In the genomic region with DNA sequence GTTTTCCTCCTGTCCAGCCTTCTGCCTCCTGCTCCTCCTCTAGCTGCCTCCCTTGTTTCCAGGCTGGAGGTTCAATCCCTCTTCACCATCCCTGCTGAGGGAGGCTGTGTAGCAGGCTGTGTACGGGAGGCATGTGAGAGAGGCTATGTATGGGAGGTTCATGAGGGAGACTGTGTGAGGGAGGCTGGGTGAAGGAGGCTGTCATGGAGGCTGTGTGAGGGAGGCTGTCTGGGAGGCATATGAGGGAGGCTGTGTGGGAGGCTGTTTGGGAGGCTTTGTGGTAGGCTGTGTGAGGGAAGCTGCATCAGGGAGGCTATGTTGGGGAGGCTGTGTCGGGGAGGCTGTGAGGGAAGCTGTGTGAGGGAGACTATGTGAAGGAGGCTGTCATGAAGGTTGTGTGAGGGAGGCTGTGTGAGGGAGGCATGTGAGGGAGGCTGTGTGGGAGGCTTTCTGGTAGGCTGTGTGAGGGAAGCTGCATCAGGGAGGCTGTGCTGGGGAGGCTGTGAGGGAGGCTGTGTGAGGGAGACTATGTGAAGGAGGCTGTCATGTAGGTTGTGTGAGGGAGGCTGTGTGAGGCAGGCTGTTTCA, we compare ENCODE assay signal across 19 cellular contexts.
"Had no signal": no experiment of that assay in that cellular context is flagged by ENCODE, and none has a peak within 500 bp of the region (broad histone marks: within the 10 kb centered on the region; RNA-seq: fewer than 3 reads in every experiment).

No MANE protein-coding gene starts in this region.

- H3K36me3 Mint-ChIP-seq: activated naive CD4-positive, alpha-beta T cell treated with anti-CD3 and anti-CD28 coated beads, Interleukin-2, amount 10 ng/mL, durations not matched to agents 7 days and 5 days; naive B cell had no signal

- H3K4me1 ChIP-seq: left ventricle myocardium inferior, sigmoid colon, spleen had no signal

- FAIRE-seq: bronchial epithelial cell, frontal cortex had no signal

- H3K4me1 Mint-ChIP-seq: activated B cell treated with CpG ODN at 0.5 μM for 24 hours; activated CD4-positive, alpha-beta memory T cell treated with anti-CD3 and anti-CD28 coated beads, Interleukin-2, amount 10 ng/mL, durations not matched to agents 7 days and 5 days; activated naive CD4-positive, alpha-beta T cell treated with anti-CD3 and anti-CD28 coated beads, Interleukin-2, amount 10 ng/mL, durations not matched to agents 7 days and 5 days; stimulated activated memory B cell treated with anti-CD40 and anti-IgM and Interleukin-4, amounts not matched to agents 10 μg/mL and 1 μg/mL and 100 μg/mL, for 72 hours had no signal

- DNase-seq: activated B cell treated with CpG ODN at 0.5 μM for 24 hours; activated CD4-positive, alpha-beta memory T cell treated with anti-CD3 and anti-CD28 coated beads, Interleukin-2, amount 10 ng/mL, durations not matched to agents 7 days and 5 days; activated CD4-positive, alpha-beta T cell treated with anti-CD3 and anti-CD28 coated beads for 4 hours; activated effector memory CD4-positive, alpha-beta T cell treated with Interleukin-2 at 50 U/mL for 16 hours; activated naive CD4-positive, alpha-beta T cell treated with anti-CD3 and anti-CD28 coated beads, Interleukin-2, amount 10 ng/mL, durations not matched to agents 7 days and 5 days; activated T-cell treated with anti-CD3 and anti-CD28 coated beads, Interleukin-2, amount 50 U/mL, for 24 hours; left ventricle myocardium inferior; naive B cell; ovary; sigmoid colon; SK-N-SH; spleen; stimulated activated CD4-positive, alpha-beta T cell treated with anti-CD3 and anti-CD28 coated beads, Interleukin-4, amount 100 ng/mL, for 4 hours; T-helper 9 cell had no signal

- H3K27ac Mint-ChIP-seq: activated B cell treated with CpG ODN at 0.5 μM for 24 hours; activated CD4-positive, alpha-beta memory T cell treated with anti-CD3 and anti-CD28 coated beads, Interleukin-2, amount 10 ng/mL, durations not matched to agents 7 days and 5 days; activated naive CD4-positive, alpha-beta T cell treated with anti-CD3 and anti-CD28 coated beads, Interleukin-2, amount 10 ng/mL, durations not matched to agents 7 days and 5 days; activated T-cell treated with anti-CD3 and anti-CD28 coated beads, Interleukin-2, amount 50 U/mL, for 24 hours; stimulated activated memory B cell treated with anti-CD40 and anti-IgM and Interleukin-4, amounts not matched to agents 10 μg/mL and 1 μg/mL and 100 μg/mL, for 72 hours had no signal

- H3K4me2 ChIP-seq: SK-N-SH had no signal

- H3K27me3 ChIP-seq: ovary, sigmoid colon, spleen had no signal

- H3K27ac ChIP-seq: epithelial cell of prostate, left ventricle myocardium inferior, ovary, sigmoid colon, spleen, thoracic aorta had no signal

- H3K9ac ChIP-seq: SK-N-SH had no signal

- H3K36me3 ChIP-seq: left ventricle myocardium inferior, ovary, sigmoid colon, spleen, thoracic aorta had no signal

- ATAC-seq: stimulated activated memory B cell treated with anti-CD40 and anti-IgM and Interleukin-4, amounts not matched to agents 10 μg/mL and 1 μg/mL and 100 μg/mL, for 72 hours had no signal

- H3K4me3 Mint-ChIP-seq: activated B cell treated with CpG ODN at 0.5 μM for 24 hours; activated CD4-positive, alpha-beta memory T cell treated with anti-CD3 and anti-CD28 coated beads, Interleukin-2, amount 10 ng/mL, durations not matched to agents 7 days and 5 days; activated naive CD4-positive, alpha-beta T cell treated with anti-CD3 and anti-CD28 coated beads, Interleukin-2, amount 10 ng/mL, durations not matched to agents 7 days and 5 days; activated T-cell treated with anti-CD3 and anti-CD28 coated beads, Interleukin-2, amount 50 U/mL, for 24 hours; naive B cell; stimulated activated memory B cell treated with anti-CD40 and anti-IgM and Interleukin-4, amounts not matched to agents 10 μg/mL and 1 μg/mL and 100 μg/mL, for 72 hours had no signal

- H3K9me3 ChIP-seq: ovary, SK-N-SH, thoracic aorta had no signal

- H3K9me3 Mint-ChIP-seq: activated CD4-positive, alpha-beta memory T cell treated with anti-CD3 and anti-CD28 coated beads, Interleukin-2, amount 10 ng/mL, durations not matched to agents 7 days and 5 days had no signal

- H3K4me3 ChIP-seq: left ventricle myocardium inferior, ovary, sigmoid colon, thoracic aorta had no signal
